In genomic region chr7:39566056-39566921, GRCh38 we compare ENCODE assay signal across 8 cellular contexts. TPM values are rescaled to one million over a fixed set of nuclear protein-coding genes. Genes with fewer than 3 reads are reported as not detected.
DNase-seq lines count a peak whose midpoint lies in the region; ATAC-seq and TF ChIP-seq lines count a peak whose summit lies in the region.

A gene with protein sequence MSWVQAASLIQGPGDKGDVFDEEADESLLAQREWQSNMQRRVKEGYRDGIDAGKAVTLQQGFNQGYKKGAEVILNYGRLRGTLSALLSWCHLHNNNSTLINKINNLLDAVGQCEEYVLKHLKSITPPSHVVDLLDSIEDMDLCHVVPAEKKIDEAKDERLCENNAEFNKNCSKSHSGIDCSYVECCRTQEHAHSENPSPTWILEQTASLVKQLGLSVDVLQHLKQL (plus strand): TSS chr7:39566404. CDS start chr7:39566419, 15 bp downstream.

- POLR2A ChIA-PET in IMR-90 (lab: Charles Lee; ENCODE audit: unreplicated experiment): interaction anchor here (0.5 kb wide), 1 partner anchor 42 kb away, joined by 3 read pairs; no protein-coding TSS in a partner anchor

- peak within 1 kb of the TSS; percentile 65 for H3K56ac ChIP-seq in IMR-90 (ENCODE audit: extremely low read depth, insufficient read depth, low read length)

- peak within 1 kb of the TSS; percentile 95 for H3K4me2 ChIP-seq in IMR-90 (ENCODE audit: low read depth, low read length)

- in situ Hi-C loops in IMR-90 (cut with MboI; ENCODE audit: low sequenced_read_pairs): no loop called here

- peak within 1 kb of the TSS; percentile 98 for H3K18ac ChIP-seq in IMR-90 (ENCODE audit: low read depth, low read length)

- CTCF ChIA-PET in IMR-90 (lab: Yijun Ruan, JAX): interaction anchor here (0.6 to 1.8 kb wide), 2 partner anchors 14 to 33 kb away, joined by 3 to 4 read pairs; no protein-coding TSS in a partner anchor

- H3K4me3 ChIP-seq in IMR-90 (ENCODE audit: insufficient read depth, low read depth, low read length): peak within 1 kb of the TSS; percentile 97
- H3K4me3 ChIP-seq in mucosa of rectum (ENCODE audit: low read length in 2 of 2): peak within 1 kb of the TSS; percentile 99 to 100

- H4K91ac ChIP-seq in IMR-90 (ENCODE audit: insufficient read depth, low read depth, low read length): peak within 1 kb of the TSS; percentile 92

- dilution Hi-C loops in IMR-90 (cut with HindIII; ENCODE audit: low sequenced_read_pairs, unreplicated experiment): no loop called here

- H3K9me3 ChIP-seq in IMR-90 (ENCODE audit: control insufficient read depth, insufficient read depth, low read length) (no peaks in the 10 kb centered on the region), mucosa of rectum (ENCODE audit: control insufficient read depth in 2 of 2, low read length in 2 of 2) (no peaks in the 10 kb centered on the region)

- WGBS in IMR-90 (ENCODE audit: extremely low coverage in 2 of 2, insufficient read length in 1 of 2), 2 experiments: 0% methylated on average over 9 of the region's 62 CpGs; no CpG with 5 or more reads in 1 of the 2 experiments

- peak within 1 kb of the TSS; percentile 99 for H3K4ac ChIP-seq in IMR-90 (ENCODE audit: low read depth, low read length)

- H3K14ac ChIP-seq in IMR-90 (replicated peaks; ENCODE audit: low read depth, low read length): peak within 1 kb of the TSS; percentile 99

- peak within 1 kb of the TSS; percentile 97 for H3K23ac ChIP-seq in IMR-90 (ENCODE audit: low read depth, low read length)

- peak within 1 kb of the TSS; percentile 86 for H2BK120ac ChIP-seq in IMR-90 (ENCODE audit: low read depth, low read length)

- H4K20me1 ChIP-seq in IMR-90 (ENCODE audit: insufficient read depth, low read length): no peaks in the 10 kb centered on the region

- H3K9me1 ChIP-seq in IMR-90 (ENCODE audit: insufficient read depth, low read length): no peaks in the 10 kb centered on the region

- DNase-seq in DMS114 treated with DMSO at 0.1 percent for 48 hours (lab: John Stamatoyannopoulos, UW; ENCODE audit: unreplicated experiment): peak; percentile 63
- peak; percentile 64 for DNase-seq in IMR-90
- DNase-seq in OCI-M2 (lab: John Stamatoyannopoulos, UW; ENCODE audit: unreplicated experiment): peak; percentile 19
- peak; percentile 81 for DNase-seq in activated T-cell treated with anti-CD3 and anti-CD28 coated beads, Interleukin-2, amount 50 U/mL, for 1 hour
- DNase-seq in erythroblast (lab: John Stamatoyannopoulos, UW): peak; percentile 85
- DNase-seq in stimulated activated CD8-positive, alpha-beta memory T cell treated with anti-CD3 and anti-CD28 coated beads, Interleukin-4, amount 100 ng/mL, for 48 hours: peak; percentile 90

- peak within 1 kb of the TSS; percentile 100 for H4K5ac ChIP-seq in IMR-90 (ENCODE audit: low read depth, low read length)

- intact Hi-C loops in IMR-90 (cut with micrococcal nuclease): no loop called here

- peak within 1 kb of the TSS; percentile 82 for H2AK9ac ChIP-seq in IMR-90 (replicated peaks; ENCODE audit: low read depth, low read length, poor library complexity)

- peak within 1 kb of the TSS; percentile 89 for H2BK5ac ChIP-seq in IMR-90 (ENCODE audit: low read depth, low read length, poor library complexity, severe bottlenecking)

- BruUV-seq in IMR-90 (replicated peaks; lab: Mats Ljungman, UMichigan): no TSS peak

- peak; percentile 68 for TF ChIP-seq POLR2A in IMR-90 (IDR thresholded peaks at IDR 0.05; ENCODE audit: low read depth, low read length)
- peak; percentile 87 for TF ChIP-seq POLR2A in erythroblast (IDR thresholded peaks at IDR 0.05; ENCODE audit: low read length)

- H3K27me3 ChIP-seq in IMR-90 (ENCODE audit: control insufficient read depth, insufficient read depth, low read length) (no peaks in the 10 kb centered on the region), mucosa of rectum (ENCODE audit: control insufficient read depth in 2 of 2, insufficient read depth in 2 of 2, low read length in 2 of 2) (no peaks in the 10 kb centered on the region)

- H2BK20ac ChIP-seq in IMR-90 (ENCODE audit: low read depth, low read length): peak within 1 kb of the TSS; percentile 48

- no peak for TF ChIP-seq RAD21 in IMR-90 (IDR thresholded peaks at IDR 0.05; ENCODE audit: low read length)

- peak within 1 kb of the TSS; percentile 56 for H2AK5ac ChIP-seq in IMR-90 (ENCODE audit: low read depth, low read length)

- H3K9ac ChIP-seq in IMR-90 (ENCODE audit: low read depth, low read length) (peak within 1 kb of the TSS; percentile 99), mucosa of rectum (ENCODE audit: low read depth in 1 of 2, low read length in 2 of 2) (peak within 1 kb of the TSS; percentile 90 to 91)

- peak within 1 kb of the TSS; percentile 11; the same call in 1 of the 3 replicates for H2BK15ac ChIP-seq in IMR-90 (ENCODE audit: low read depth, low read length)

- H3K36me3 ChIP-seq in IMR-90 (ENCODE audit: control insufficient read depth, insufficient read depth, low read length) (peaks cover 3% of the 10 kb centered on the region; the same call in 1 of the 2 replicates), mucosa of rectum (ENCODE audit: control insufficient read depth in 2 of 2, insufficient read depth in 2 of 2, low read length in 2 of 2) (peaks cover 6% of the 10 kb centered on the region in 2 donors)

- peak within 1 kb of the TSS; percentile 91 to 99 for H4K8ac ChIP-seq in IMR-90 (ENCODE audit: low read depth in 2 of 2, low read length in 2 of 2)

- ATAC-seq in GM21529 (IDR thresholded peaks at IDR 0.05; ENCODE audit: unreplicated experiment) (peak; percentile 99), IMR-90 (ENCODE audit: low read depth) (peak; percentile 96)

- H3K4me1 ChIP-seq in IMR-90 (ENCODE audit: control insufficient read depth, insufficient read depth, low read length) (peaks cover 3% of the 10 kb centered on the region; the same call in 1 of the 2 replicates), mucosa of rectum (ENCODE audit: control insufficient read depth in 2 of 2, insufficient read depth in 2 of 2, low read length in 2 of 2) (peaks cover 4 to 18% of the 10 kb centered on the region in 2 donors)

- H3K79me1 ChIP-seq in IMR-90 (ENCODE audit: low read depth in 1 of 2, low read length in 2 of 2): peaks cover 17 to 30% of the 10 kb centered on the region in 2 experiments; a peak in 3 of 4 replicates

- no peak for TF ChIP-seq CTCF in IMR-90 (conservative IDR thresholded peaks at IDR 0.05; ENCODE audit: low read depth, low read length)

- H2AFZ ChIP-seq in IMR-90 (replicated peaks; ENCODE audit: low read length, poor library complexity): peak within 1 kb of the TSS; percentile 98

- peak within 1 kb of the TSS; percentile 97 for H3K27ac ChIP-seq in IMR-90 (ENCODE audit: insufficient read depth, low read length)
- H3K27ac ChIP-seq in mucosa of rectum (ENCODE audit: low read depth in 2 of 2, low read length in 2 of 2): peak within 1 kb of the TSS; percentile 88 to 94

TF ChIP-seq in IMR-90, 13 proteins besides CTCF, POLR2A, EP300 and RAD21:
- TF ChIP-seq MAZ (IDR thresholded peaks at IDR 0.05; ENCODE audit: borderline replicate concordance, low read depth, low read length): peak; percentile 62; the same call in 1 of the 2 replicates
- no peak for TF ChIP-seq RFX5 (IDR thresholded peaks at IDR 0.05; ENCODE audit: low read depth, low read length)

RNA-seq across cellular contexts. Expression of the gene that starts here (rescaled TPM):
- total RNA-seq in IMR-90 (2012; rRNA removed): 36.7 and 37.8 TPM in 2 replicates
- polyA plus RNA-seq in IMR-90 (2012; rRNA removed): 23.9 and 28.6 TPM in 2 replicates
- 4.0 and 8.9 TPM in 2 replicates for polyA plus RNA-seq in IMR-90 (2012; cell fraction: cytosol; rRNA removed)
- polyA plus RNA-seq in IMR-90 (2012; cell fraction: nucleus; rRNA removed; ENCODE audit: low replicate concordance): 2.0 and 15.9 TPM in 2 replicates

Comparison
In these comparisons a context has a peak if more than half of its experiments do, and no peak if none do; other contexts are left out.
1. Peak in every context shown above with its lines: DNase-seq, ATAC-seq, H3K4me3 ChIP-seq and H3K27ac ChIP-seq.
2. DNase-seq: peak in every context shown above with its lines; median percentile 90 in stimulated activated CD8-positive, alpha-beta memory T cell treated with anti-CD3 and anti-CD28 coated beads, Interleukin-4, amount 100 ng/mL, for 48 hours; 85 in erythroblast; 81 in activated T-cell treated with anti-CD3 and anti-CD28 coated beads, Interleukin-2, amount 50 U/mL, for 1 hour; 64 in IMR-90; 63 in DMS114 treated with DMSO at 0.1 percent for 48 hours; 19 in OCI-M2.